14 cellular contexts compared by ENCODE assay signal in genomic region chr5:171965740-171966139, GRCh38. TPM values are rescaled to one million over a fixed set of nuclear protein-coding genes. Genes with fewer than 3 reads are reported as not detected.
DNase-seq lines count a peak whose midpoint lies in the region; ATAC-seq and TF ChIP-seq lines count a peak whose summit lies in the region.
"Had no signal": no experiment of that assay in that cellular context is flagged by ENCODE, and none has a peak within 500 bp of the region (broad histone marks: within the 10 kb centered on the region; RNA-seq: fewer than 3 reads in every experiment).

No MANE protein-coding gene starts in this region.

- TF ChIP-seq POLR2A in erythroblast (IDR thresholded peaks at IDR 0.05; ENCODE audit: low read length) (no peak), breast epithelium (IDR thresholded peaks at IDR 0.05) (no peak), adrenal gland (IDR thresholded peaks at IDR 0.05) (no peak)

- no peaks in the 10 kb centered on the region for H3K36me3 ChIP-seq in breast epithelium
- H3K36me3 ChIP-seq in adrenal gland (replicated peaks in 1 of 2): no peaks in the 10 kb centered on the region
- H3K36me3 ChIP-seq: upper lobe of left lung had no signal

- DNase-seq in activated CD4-positive, alpha-beta memory T cell treated with anti-CD3 and anti-CD28 coated beads for 36 hours: peak; percentile 44
- DNase-seq in activated CD4-positive, alpha-beta memory T cell treated with anti-CD3 and anti-CD28 coated beads, Interleukin-2, amount 10 ng/mL, durations not matched to agents 7 days and 5 days: no peak
- DNase-seq in UCSD-AML1 (lab: John Stamatoyannopoulos, UW; ENCODE audit: unreplicated experiment) (peak; percentile 44), erythroblast (lab: John Stamatoyannopoulos, UW) (peak; percentile 57 to 67), breast epithelium (ENCODE audit: low spot score in 2 of 2) (no peak), adrenal gland (no peak), T-helper 17 cell (no peak)
- peak; percentile 38 for DNase-seq in stimulated activated CD8-positive, alpha-beta memory T cell treated with anti-CD3 and anti-CD28 coated beads, Interleukin-4, amount 100 ng/mL, for 24 hours (ENCODE audit: low read depth)
- DNase-seq: Karpas-422, NCI-H82, small intestine, T-helper 9 cell, upper lobe of left lung had no signal

- H3K27me3 Mint-ChIP-seq in activated CD4-positive, alpha-beta memory T cell treated with anti-CD3 and anti-CD28 coated beads for 36 hours: no peaks in the 10 kb centered on the region
- no peaks in the 10 kb centered on the region for H3K27me3 Mint-ChIP-seq in activated CD4-positive, alpha-beta memory T cell treated with anti-CD3 and anti-CD28 coated beads, Interleukin-2, amount 10 ng/mL, durations not matched to agents 7 days and 5 days
- no peaks in the 10 kb centered on the region for H3K27me3 Mint-ChIP-seq in T-helper 17 cell

- ATAC-seq in T-helper 17 cell: no peak

- H3K4me3 Mint-ChIP-seq in activated CD4-positive, alpha-beta memory T cell treated with anti-CD3 and anti-CD28 coated beads for 36 hours: no peak overlapping the region
- no peak overlapping the region for H3K4me3 Mint-ChIP-seq in activated CD4-positive, alpha-beta memory T cell treated with anti-CD3 and anti-CD28 coated beads, Interleukin-2, amount 10 ng/mL, durations not matched to agents 7 days and 5 days
- H3K4me3 Mint-ChIP-seq in T-helper 17 cell: no peak overlapping the region
- H3K4me3 Mint-ChIP-seq: mesothelial cell of epicardium had no signal

- intact Hi-C loops in activated CD4-positive, alpha-beta memory T cell treated with anti-CD3 and anti-CD28 coated beads for 36 hours (cut with micrococcal nuclease): no loop called here
- intact Hi-C loops in breast epithelium (cut with DNase I; ENCODE audit: low total_unique reads) (loop anchor here (5.0 kb wide), 1 partner anchor 387 kb away; no protein-coding TSS in a partner anchor), adrenal gland (cut with DNase I) (no loop called here)

- H3K4me3 ChIP-seq in breast epithelium (no peak overlapping the region), adrenal gland (no peak overlapping the region)
- H3K4me3 ChIP-seq: upper lobe of left lung had no signal

- H3K36me3 Mint-ChIP-seq in activated CD4-positive, alpha-beta memory T cell treated with anti-CD3 and anti-CD28 coated beads for 36 hours: peaks cover 13% of the 10 kb centered on the region
- H3K36me3 Mint-ChIP-seq in activated CD4-positive, alpha-beta memory T cell treated with anti-CD3 and anti-CD28 coated beads, Interleukin-2, amount 10 ng/mL, durations not matched to agents 7 days and 5 days (ENCODE audit: low read depth): peaks cover 30% of the 10 kb centered on the region
- H3K36me3 Mint-ChIP-seq in T-helper 17 cell (ENCODE audit: low read depth): no peaks in the 10 kb centered on the region

- WGBS in adrenal gland, 4 donors: 77 to 80% (median 78%) methylated on average over 6 of the region's 6 CpGs

- H3K4me1 ChIP-seq in breast epithelium (no peaks in the 10 kb centered on the region), adrenal gland (replicated peaks in 1 of 2) (peaks cover 11 to 28% of the 10 kb centered on the region in 2 donors)

- H3K9me3 ChIP-seq in breast epithelium (no peaks in the 10 kb centered on the region), adrenal gland (replicated peaks in 1 of 3) (no peaks in the 10 kb centered on the region), T-helper 17 cell (ENCODE audit: control insufficient read depth, low read length, poor library complexity, severe bottlenecking) (no peaks in the 10 kb centered on the region)
- H3K9me3 ChIP-seq: upper lobe of left lung had no signal

- POLR2A ChIA-PET in activated CD4-positive, alpha-beta memory T cell treated with anti-CD3 and anti-CD28 coated beads for 36 hours (lab: Charles Lee): no interaction called here
- POLR2A ChIA-PET in activated CD4-positive, alpha-beta memory T cell treated with anti-CD3 and anti-CD28 coated beads, Interleukin-2, amount 10 ng/mL, durations not matched to agents 7 days and 5 days (lab: Charles Lee): interaction anchor here (0.7 kb wide), 1 partner anchor 41 kb away, joined by 3 read pairs; the partner anchor contains the start of gene FBXW11

- H3K4me1 Mint-ChIP-seq in activated CD4-positive, alpha-beta memory T cell treated with anti-CD3 and anti-CD28 coated beads for 36 hours (ENCODE audit: low read depth): peaks cover 70% of the 10 kb centered on the region
- peaks cover 41% of the 10 kb centered on the region for H3K4me1 Mint-ChIP-seq in activated CD4-positive, alpha-beta memory T cell treated with anti-CD3 and anti-CD28 coated beads, Interleukin-2, amount 10 ng/mL, durations not matched to agents 7 days and 5 days
- H3K4me1 Mint-ChIP-seq in T-helper 17 cell: peaks cover 34% of the 10 kb centered on the region

- peaks cover 4% of the 10 kb centered on the region for H3K9me3 Mint-ChIP-seq in activated CD4-positive, alpha-beta memory T cell treated with anti-CD3 and anti-CD28 coated beads for 36 hours
- H3K9me3 Mint-ChIP-seq in activated CD4-positive, alpha-beta memory T cell treated with anti-CD3 and anti-CD28 coated beads, Interleukin-2, amount 10 ng/mL, durations not matched to agents 7 days and 5 days: peaks cover 7% of the 10 kb centered on the region

- TF ChIP-seq CTCF in breast epithelium (IDR thresholded peaks at IDR 0.05): no peak
- TF ChIP-seq CTCF in adrenal gland (IDR thresholded peaks at IDR 0.05): no peak

- H3K27ac Mint-ChIP-seq in activated CD4-positive, alpha-beta memory T cell treated with anti-CD3 and anti-CD28 coated beads for 36 hours: peak overlapping the region; percentile 72
- no peak overlapping the region for H3K27ac Mint-ChIP-seq in activated CD4-positive, alpha-beta memory T cell treated with anti-CD3 and anti-CD28 coated beads, Interleukin-2, amount 10 ng/mL, durations not matched to agents 7 days and 5 days
- no peak overlapping the region for H3K27ac Mint-ChIP-seq in T-helper 17 cell
- H3K27ac Mint-ChIP-seq: mesothelial cell of epicardium had no signal

- no peaks in the 10 kb centered on the region for H3K27me3 ChIP-seq in breast epithelium
- H3K27me3 ChIP-seq in adrenal gland: no peaks in the 10 kb centered on the region
- H3K27me3 ChIP-seq: upper lobe of left lung had no signal

- no peak overlapping the region for H3K27ac ChIP-seq in breast epithelium
- H3K27ac ChIP-seq in adrenal gland: peak overlapping the region in 2 of 5 donors; percentile 1 to 19

- CTCF ChIA-PET in activated CD4-positive, alpha-beta memory T cell treated with anti-CD3 and anti-CD28 coated beads for 36 hours (lab: Charles Lee): interaction anchor here (0.7 to 1.0 kb wide), 3 partner anchors 8 to 22 kb away, joined by 3 read pairs; no protein-coding TSS in a partner anchor
- CTCF ChIA-PET in activated CD4-positive, alpha-beta memory T cell treated with anti-CD3 and anti-CD28 coated beads, Interleukin-2, amount 10 ng/mL, durations not matched to agents 7 days and 5 days (lab: Charles Lee): no interaction called here

RNA-seq across cellular contexts. Expression of gene FBXW11, which starts 40.7 kb away (rescaled TPM):
- 10 to 100 TPM; 47.2 to 47.4 TPM for total RNA-seq in activated CD4-positive, alpha-beta memory T cell treated with anti-CD3 and anti-CD28 coated beads for 36 hours
- total RNA-seq in activated CD4-positive, alpha-beta memory T cell treated with anti-CD3 and anti-CD28 coated beads, Interleukin-2, amount 10 ng/mL, durations not matched to agents 7 days and 5 days: 10 to 100 TPM; 37.4 to 38.8 TPM
- total RNA-seq in breast epithelium (10 to 100 TPM; 60.3 to 81.5 (median 64.0) TPM), adrenal gland (10 to 100 TPM; 41.7 to 89.0 (median 71.6) TPM), T-helper 17 cell (10 to 100 TPM; 28.3 to 30.1 TPM)
- 10 to 100 TPM in 2 of 3 donors, 1 to 10 TPM in 1; 6.8 to 51.6 (median 11.1) TPM for polyA plus RNA-seq in adrenal gland

Comparison
In these comparisons a context has a peak if more than half of its experiments do, and no peak if none do; other contexts are left out.
1. DNase-seq: peak in activated CD4-positive, alpha-beta memory T cell treated with anti-CD3 and anti-CD28 coated beads for 36 hours (single experiment), UCSD-AML1 (single experiment), erythroblast (2 of 2) and stimulated activated CD8-positive, alpha-beta memory T cell treated with anti-CD3 and anti-CD28 coated beads, Interleukin-4, amount 100 ng/mL, for 24 hours (single experiment); none in activated CD4-positive, alpha-beta memory T cell treated with anti-CD3 and anti-CD28 coated beads, Interleukin-2, amount 10 ng/mL, durations not matched to agents 7 days and 5 days (single experiment), breast epithelium (0 of 2), adrenal gland (0 of 7) and T-helper 17 cell (0 of 3).